Comparison of ENCODE assay signal across 31 cellular contexts in genomic region chr4:151439320-151439719, GRCh38. TPM values are rescaled to one million over a fixed set of nuclear protein-coding genes. Genes with fewer than 3 reads are reported as not detected.
"Had no signal": no experiment of that assay in that cellular context is flagged by ENCODE, and none has a peak within 500 bp of the region (broad histone marks: within the 10 kb centered on the region; RNA-seq: fewer than 3 reads in every experiment).

No MANE protein-coding gene starts in this region.

- DNase-seq: activated CD4-positive, alpha-beta T cell treated with anti-CD3 and anti-CD28 coated beads for 4 hours; activated CD4-positive, alpha-beta T cell treated with anti-CD3 and anti-CD28 coated beads, Interleukin-2, amount 50 U/mL, for 48 hours; activated CD8-positive, alpha-beta memory T cell treated with anti-CD3 and anti-CD28 coated beads, Interleukin-2, amount 50 U/mL, for 4 hours; activated effector memory CD4-positive, alpha-beta T cell treated with anti-CD3 and anti-CD28 coated beads, Interleukin-2, amount 50 U/mL, for 16 hours; activated naive CD4-positive, alpha-beta T cell treated with anti-CD3 and anti-CD28 coated beads for 36 hours; activated naive CD8-positive, alpha-beta T cell treated with anti-CD3 and anti-CD28 coated beads for 36 hours; activated T-cell treated with anti-CD3 and anti-CD28 coated beads, Interleukin-2, amount 50 U/mL, for 1 hour; adrenal gland; cerebellar nuclear complex; colonic mucosa; dorsolateral prefrontal cortex; effector memory CD4-positive, alpha-beta T cell; erythroblast; gastrocnemius medialis; glutamatergic neuron; left lung; lower lobe of right lung; mesenchymal stem cell; naive thymus-derived CD8-positive, alpha-beta T cell; occipital lobe; psoas muscle; stimulated activated CD4-positive, alpha-beta T cell treated with anti-CD3 and anti-CD28 coated beads, Interleukin-1b, Interleukin-23, amount 100 ng/mL, for 48 hours; stimulated activated naive B cell treated with anti-CD40 and anti-IgM and Interleukin-4, amounts not matched to agents 10 μg/mL and 1 μg/mL and 100 μg/mL, for 72 hours; stomach; thyroid gland; upper lobe of left lung had no signal

- ATAC-seq: gastrocnemius medialis; left lung; lower lobe of right lung; naive thymus-derived CD8-positive, alpha-beta T cell; psoas muscle; stimulated activated naive B cell treated with anti-CD40 and anti-IgM and Interleukin-4, amounts not matched to agents 10 μg/mL and 1 μg/mL and 100 μg/mL, for 72 hours had no signal

- H3K9me3 Mint-ChIP-seq: activated naive CD4-positive, alpha-beta T cell treated with anti-CD3 and anti-CD28 coated beads for 36 hours; activated naive CD8-positive, alpha-beta T cell treated with anti-CD3 and anti-CD28 coated beads for 36 hours; activated T-helper 1 cell treated with anti-CD3 and anti-CD28 coated beads, Interleukin-12 subunit alpha, Interleukin-12 subunit beta, Interleukin-2, Interleukin-4 antibody, amounts not matched to agents 30 ng/mL and 10 ng/mL and 1 ng/mL, durations not matched to agents 14 hours and 24 hours and 36 hours; brain; naive thymus-derived CD8-positive, alpha-beta T cell; neural progenitor cell had no signal

- H3K36me3 Mint-ChIP-seq: activated naive CD8-positive, alpha-beta T cell treated with anti-CD3 and anti-CD28 coated beads for 36 hours; brain; naive thymus-derived CD8-positive, alpha-beta T cell; neural progenitor cell; stimulated activated naive B cell treated with anti-CD40 and anti-IgM and Interleukin-4, amounts not matched to agents 10 μg/mL and 1 μg/mL and 100 μg/mL, for 72 hours had no signal

- H3K4me1 Mint-ChIP-seq: activated naive CD8-positive, alpha-beta T cell treated with anti-CD3 and anti-CD28 coated beads for 36 hours; naive thymus-derived CD8-positive, alpha-beta T cell; stimulated activated naive B cell treated with anti-CD40 and anti-IgM and Interleukin-4, amounts not matched to agents 10 μg/mL and 1 μg/mL and 100 μg/mL, for 72 hours had no signal

- H3K4me3 Mint-ChIP-seq: activated naive CD4-positive, alpha-beta T cell treated with anti-CD3 and anti-CD28 coated beads for 36 hours; activated naive CD8-positive, alpha-beta T cell treated with anti-CD3 and anti-CD28 coated beads for 36 hours; activated T-helper 1 cell treated with anti-CD3 and anti-CD28 coated beads, Interleukin-12 subunit alpha, Interleukin-12 subunit beta, Interleukin-2, Interleukin-4 antibody, amounts not matched to agents 30 ng/mL and 10 ng/mL and 1 ng/mL, durations not matched to agents 14 hours and 24 hours and 36 hours; brain; naive thymus-derived CD8-positive, alpha-beta T cell; neural progenitor cell; stimulated activated naive B cell treated with anti-CD40 and anti-IgM and Interleukin-4, amounts not matched to agents 10 μg/mL and 1 μg/mL and 100 μg/mL, for 72 hours had no signal

- H3K27ac Mint-ChIP-seq: activated naive CD4-positive, alpha-beta T cell treated with anti-CD3 and anti-CD28 coated beads for 36 hours; activated naive CD8-positive, alpha-beta T cell treated with anti-CD3 and anti-CD28 coated beads for 36 hours; activated T-helper 1 cell treated with anti-CD3 and anti-CD28 coated beads, Interleukin-12 subunit alpha, Interleukin-12 subunit beta, Interleukin-2, Interleukin-4 antibody, amounts not matched to agents 30 ng/mL and 10 ng/mL and 1 ng/mL, durations not matched to agents 14 hours and 24 hours and 36 hours; brain; naive thymus-derived CD8-positive, alpha-beta T cell; neural progenitor cell; stimulated activated naive B cell treated with anti-CD40 and anti-IgM and Interleukin-4, amounts not matched to agents 10 μg/mL and 1 μg/mL and 100 μg/mL, for 72 hours had no signal

- H3K27me3 Mint-ChIP-seq: brain had no signal

RNA-seq across cellular contexts. Expression of gene FHIP1A, which starts 30.3 kb away (rescaled TPM):
- total RNA-seq: activated CD8-positive, alpha-beta memory T cell treated with anti-CD3 and anti-CD28 coated beads for 36 hours; activated T-helper 1 cell treated with anti-CD3 and anti-CD28 coated beads, Interleukin-12 subunit alpha, Interleukin-12 subunit beta, Interleukin-2, Interleukin-4 antibody, amounts not matched to agents 30 ng/mL and 10 ng/mL and 1 ng/mL, durations not matched to agents 14 hours and 24 hours and 36 hours; ascending aorta had no signal
